7 cellular contexts compared by ENCODE assay signal in the genomic region with DNA sequence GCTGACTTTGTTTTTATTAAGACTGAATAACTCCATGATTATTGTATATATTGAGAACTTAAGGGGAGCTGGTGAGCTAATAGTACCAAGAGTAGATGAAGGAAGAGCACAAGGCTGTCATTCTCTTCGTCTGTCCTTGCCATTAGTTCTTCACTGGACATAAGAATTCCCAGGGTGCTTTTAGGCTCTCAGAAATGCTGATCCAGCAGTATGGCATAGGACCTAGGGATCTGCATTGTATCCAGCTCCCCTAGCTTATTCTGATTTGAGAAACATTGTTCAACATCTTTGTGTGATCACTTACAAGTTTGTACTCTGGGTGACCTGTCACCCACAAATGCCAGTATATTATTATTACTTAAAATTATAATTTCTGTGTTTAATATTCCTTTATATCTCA.
"Had no signal": no experiment of that assay in that cellular context is flagged by ENCODE, and none has a peak within 500 bp of the region (broad histone marks: within the 10 kb centered on the region; RNA-seq: fewer than 3 reads in every experiment).

No MANE protein-coding gene starts in this region.

- H2AFZ ChIP-seq: GM23248 had no signal

- DNase-seq: GM23248, GOT3, H9, HCEC 1CT, KG1 had no signal

- H3K27ac ChIP-seq: GM23248, HL-60 had no signal

- FAIRE-seq: H54 had no signal

- H3K9ac ChIP-seq: GM23248 had no signal

- H3K4me3 ChIP-seq: GM23248 had no signal
